Comparison of ENCODE assay signal across 8 cellular contexts in the genomic region with DNA sequence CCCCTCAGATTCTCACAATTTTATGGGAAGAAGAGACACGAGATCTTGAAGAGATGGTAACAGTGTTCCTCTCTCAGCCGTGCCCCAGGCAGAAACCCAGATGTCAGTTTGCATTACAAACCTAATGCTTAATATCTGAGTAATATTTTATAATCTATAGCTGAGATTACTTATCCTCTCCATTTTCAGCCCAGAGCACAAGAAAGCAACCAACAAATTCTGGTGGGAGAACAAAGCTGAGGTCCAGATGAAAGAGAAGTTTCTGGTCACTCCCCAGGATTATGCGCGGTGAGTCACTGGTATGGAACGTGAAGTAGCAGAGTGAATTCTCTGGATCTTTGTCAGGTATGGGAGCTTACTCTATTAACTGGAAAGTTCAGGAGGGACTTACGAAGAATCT. TPM values are rescaled to one million over a fixed set of nuclear protein-coding genes. Genes with fewer than 3 reads are reported as not detected.
DNase-seq lines count a peak whose midpoint lies in the region; ATAC-seq and TF ChIP-seq lines count a peak whose summit lies in the region.

No MANE protein-coding gene starts in this region.

- peak overlapping the region; percentile 88 for H3K9ac ChIP-seq in iPS-18a (ENCODE audit: low read length)

- peaks cover 10% of the 10 kb centered on the region for H3K36me3 Mint-ChIP-seq in activated naive CD4-positive, alpha-beta T cell treated with anti-CD3 and anti-CD28 coated beads, Interleukin-2, amount 50 U/mL, for 24 hours
- peaks cover 50% of the 10 kb centered on the region for H3K36me3 Mint-ChIP-seq in activated CD8-positive, alpha-beta T cell treated with anti-CD3 and anti-CD28 coated beads for 36 hours (ENCODE audit: low read depth)
- H3K36me3 Mint-ChIP-seq in stimulated activated memory B cell treated with anti-CD40 and anti-IgM and Interleukin-4, amounts not matched to agents 10 μg/mL and 1 μg/mL and 100 μg/mL, for 72 hours: peaks cover 30% of the 10 kb centered on the region

- H3K4me1 Mint-ChIP-seq in activated naive CD4-positive, alpha-beta T cell treated with anti-CD3 and anti-CD28 coated beads, Interleukin-2, amount 50 U/mL, for 24 hours: peaks cover 32% of the 10 kb centered on the region
- H3K4me1 Mint-ChIP-seq in activated CD8-positive, alpha-beta T cell treated with anti-CD3 and anti-CD28 coated beads for 36 hours (ENCODE audit: low read depth): peaks cover 29% of the 10 kb centered on the region
- H3K4me1 Mint-ChIP-seq in stimulated activated memory B cell treated with anti-CD40 and anti-IgM and Interleukin-4, amounts not matched to agents 10 μg/mL and 1 μg/mL and 100 μg/mL, for 72 hours: peaks cover 41% of the 10 kb centered on the region

- CTCF ChIA-PET in activated CD8-positive, alpha-beta T cell treated with anti-CD3 and anti-CD28 coated beads for 36 hours (lab: Charles Lee): interaction anchor here (1.7 kb wide), 1 partner anchor 18 kb away, joined by 3 read pairs; no protein-coding TSS in a partner anchor

- no peak for TF ChIP-seq CTCF in activated CD8-positive, alpha-beta T cell treated with anti-CD3 and anti-CD28 coated beads for 36 hours (IDR thresholded peaks at IDR 0.05)

- no peaks in the 10 kb centered on the region for H3K9me3 ChIP-seq in iPS-18a (ENCODE audit: control insufficient read depth, low read depth, low read length)

- ATAC-seq in activated CD8-positive, alpha-beta T cell treated with anti-CD3 and anti-CD28 coated beads for 36 hours: no peak
- no peak for ATAC-seq in stimulated activated memory B cell treated with anti-CD40 and anti-IgM and Interleukin-4, amounts not matched to agents 10 μg/mL and 1 μg/mL and 100 μg/mL, for 72 hours

- peak overlapping the region; percentile 100 for H3K27ac Mint-ChIP-seq in activated naive CD4-positive, alpha-beta T cell treated with anti-CD3 and anti-CD28 coated beads, Interleukin-2, amount 50 U/mL, for 24 hours
- H3K27ac Mint-ChIP-seq in activated CD8-positive, alpha-beta T cell treated with anti-CD3 and anti-CD28 coated beads for 36 hours: peak overlapping the region; percentile 99
- H3K27ac Mint-ChIP-seq in stimulated activated memory B cell treated with anti-CD40 and anti-IgM and Interleukin-4, amounts not matched to agents 10 μg/mL and 1 μg/mL and 100 μg/mL, for 72 hours: peak overlapping the region; percentile 94

- H3K9me3 Mint-ChIP-seq in activated naive CD4-positive, alpha-beta T cell treated with anti-CD3 and anti-CD28 coated beads, Interleukin-2, amount 50 U/mL, for 24 hours: no peaks in the 10 kb centered on the region
- H3K9me3 Mint-ChIP-seq in activated CD8-positive, alpha-beta T cell treated with anti-CD3 and anti-CD28 coated beads for 36 hours: no peaks in the 10 kb centered on the region
- H3K9me3 Mint-ChIP-seq in stimulated activated memory B cell treated with anti-CD40 and anti-IgM and Interleukin-4, amounts not matched to agents 10 μg/mL and 1 μg/mL and 100 μg/mL, for 72 hours: no peaks in the 10 kb centered on the region

- POLR2A ChIA-PET in activated CD8-positive, alpha-beta T cell treated with anti-CD3 and anti-CD28 coated beads for 36 hours (lab: Charles Lee): interaction anchor here (0.5 to 5.1 kb wide), 8 partner anchors 11 to 96 kb away, joined by 3 to 106 read pairs (median 8); a partner anchor contains a TSS

- H3K27me3 ChIP-seq in iPS-18a (ENCODE audit: control insufficient read depth, insufficient read depth, low read length): no peaks in the 10 kb centered on the region

- intact Hi-C loops in activated CD8-positive, alpha-beta T cell treated with anti-CD3 and anti-CD28 coated beads for 36 hours (cut with micrococcal nuclease): no loop called here

- peaks cover 8% of the 10 kb centered on the region for H3K4me1 ChIP-seq in iPS-18a (ENCODE audit: control insufficient read depth, low read depth, low read length)

- H3K27me3 Mint-ChIP-seq in activated naive CD4-positive, alpha-beta T cell treated with anti-CD3 and anti-CD28 coated beads, Interleukin-2, amount 50 U/mL, for 24 hours: no peaks in the 10 kb centered on the region
- H3K27me3 Mint-ChIP-seq in activated CD8-positive, alpha-beta T cell treated with anti-CD3 and anti-CD28 coated beads for 36 hours: no peaks in the 10 kb centered on the region
- no peaks in the 10 kb centered on the region for H3K27me3 Mint-ChIP-seq in stimulated activated memory B cell treated with anti-CD40 and anti-IgM and Interleukin-4, amounts not matched to agents 10 μg/mL and 1 μg/mL and 100 μg/mL, for 72 hours

- DNase-seq in activated naive CD4-positive, alpha-beta T cell (lab: John Stamatoyannopoulos, UW): no peak
- DNase-seq in activated CD8-positive, alpha-beta T cell treated with anti-CD3 and anti-CD28 coated beads for 36 hours: no peak
- no peak for DNase-seq in dedifferentiated amniotic fluid mesenchymal stem cell (ENCODE audit: extremely low spot score)
- DNase-seq in NCI-H146 treated with DMSO at 0.1 percent for 48 hours (lab: John Stamatoyannopoulos, UW; ENCODE audit: unreplicated experiment): no peak
- DNase-seq in NCI-H187 treated with DMSO at 0.1 percent for 48 hours (lab: John Stamatoyannopoulos, UW): no peak

- peak overlapping the region; percentile 98 for H3K4me3 Mint-ChIP-seq in activated naive CD4-positive, alpha-beta T cell treated with anti-CD3 and anti-CD28 coated beads, Interleukin-2, amount 50 U/mL, for 24 hours
- peak overlapping the region; percentile 97 for H3K4me3 Mint-ChIP-seq in activated CD8-positive, alpha-beta T cell treated with anti-CD3 and anti-CD28 coated beads for 36 hours
- peak overlapping the region; percentile 100 for H3K4me3 Mint-ChIP-seq in stimulated activated memory B cell treated with anti-CD40 and anti-IgM and Interleukin-4, amounts not matched to agents 10 μg/mL and 1 μg/mL and 100 μg/mL, for 72 hours

- H3K4me3 ChIP-seq in iPS-18a (ENCODE audit: low read length): peak overlapping the region; percentile 95

- peaks cover 30% of the 10 kb centered on the region for H3K36me3 ChIP-seq in iPS-18a (ENCODE audit: control insufficient read depth, low read depth, low read length)

- no peak overlapping the region for H3K27ac ChIP-seq in iPS-18a (ENCODE audit: low read length)

RNA-seq across cellular contexts. Expression of a gene that starts 0.9 kb away (rescaled TPM):
- 10 to 100 TPM; 22.0 to 24.1 TPM for total RNA-seq in activated CD8-positive, alpha-beta T cell treated with anti-CD3 and anti-CD28 coated beads for 36 hours

RNA-seq across cellular contexts. Expression of a gene that starts 19.3 kb away (rescaled TPM):
- total RNA-seq in activated CD8-positive, alpha-beta T cell treated with anti-CD3 and anti-CD28 coated beads for 36 hours: 1,000 to 10,000 TPM; 1,901 to 1,911 TPM

RNA-seq across cellular contexts. Expression of a gene that starts 19.7 kb away (rescaled TPM):
- 10 to 100 TPM; 69.5 to 71.4 TPM for total RNA-seq in activated CD8-positive, alpha-beta T cell treated with anti-CD3 and anti-CD28 coated beads for 36 hours

RNA-seq across cellular contexts. Expression of a gene that starts 27.3 kb away (rescaled TPM):
- not detected for total RNA-seq in activated CD8-positive, alpha-beta T cell treated with anti-CD3 and anti-CD28 coated beads for 36 hours

RNA-seq across cellular contexts. Expression of a gene that starts 31.9 kb away (rescaled TPM):
- 10 to 100 TPM; 32.4 to 35.2 TPM for total RNA-seq in activated CD8-positive, alpha-beta T cell treated with anti-CD3 and anti-CD28 coated beads for 36 hours
